In the genomic region with DNA sequence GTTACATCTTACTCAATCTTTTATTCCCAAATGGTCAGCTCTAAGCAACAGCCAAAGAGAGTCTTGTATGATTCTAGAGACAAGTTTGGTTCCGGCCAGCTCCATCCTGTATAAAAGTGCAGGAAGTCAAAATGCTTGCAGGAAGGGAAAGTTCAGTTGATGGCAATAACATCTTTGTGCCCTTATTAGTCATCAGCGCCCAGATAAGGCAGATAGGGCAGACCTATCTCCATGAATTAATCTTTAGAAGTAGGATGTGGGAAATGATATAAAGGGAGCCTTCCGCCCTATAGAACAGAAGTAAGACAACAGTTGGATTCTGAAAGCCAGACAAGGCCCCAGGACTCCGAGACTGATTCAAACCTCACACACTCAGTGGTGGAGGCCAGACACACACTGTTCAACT, we compare ENCODE assay signal across 19 cellular contexts. TPM values are rescaled to one million over a fixed set of nuclear protein-coding genes. Genes with fewer than 3 reads are reported as not detected.
DNase-seq lines count a peak whose midpoint lies in the region; ATAC-seq and TF ChIP-seq lines count a peak whose summit lies in the region.
"Had no signal": no experiment of that assay in that cellular context is flagged by ENCODE, and none has a peak within 500 bp of the region (broad histone marks: within the 10 kb centered on the region; RNA-seq: fewer than 3 reads in every experiment).

No MANE protein-coding gene starts in this region.

- H3K27me3 Mint-ChIP-seq in activated T-cell treated with anti-CD3 and anti-CD28 coated beads, Interleukin-2, amount 50 U/mL, for 72 hours (ENCODE audit: low read depth): no peaks in the 10 kb centered on the region
- H3K27me3 Mint-ChIP-seq in activated CD4-positive, alpha-beta memory T cell treated with anti-CD3 and anti-CD28 coated beads for 36 hours: no peaks in the 10 kb centered on the region
- H3K27me3 Mint-ChIP-seq: type B pancreatic cell had no signal

- peaks cover 28% of the 10 kb centered on the region for H3K4me1 Mint-ChIP-seq in activated T-cell treated with anti-CD3 and anti-CD28 coated beads, Interleukin-2, amount 50 U/mL, for 72 hours (ENCODE audit: low read depth)
- peaks cover 42% of the 10 kb centered on the region for H3K4me1 Mint-ChIP-seq in activated CD4-positive, alpha-beta memory T cell treated with anti-CD3 and anti-CD28 coated beads for 36 hours (ENCODE audit: low read depth)

- TF ChIP-seq CTCF in heart right ventricle (IDR thresholded peaks at IDR 0.05) (no peak), spleen (IDR thresholded peaks at IDR 0.05 in 8 of 11, conservative IDR thresholded peaks at IDR 0.05 in 3 of 11) (no peak)

- no peaks in the 10 kb centered on the region for H3K27me3 ChIP-seq in heart right ventricle
- H3K27me3 ChIP-seq in spleen (replicated peaks in 1 of 7): no peaks in the 10 kb centered on the region
- H3K27me3 ChIP-seq: sigmoid colon had no signal

- no peak overlapping the region for H3K4me3 ChIP-seq in heart right ventricle
- H3K4me3 ChIP-seq in spleen: no peak overlapping the region
- H3K4me3 ChIP-seq: sigmoid colon had no signal

- no peak for TF ChIP-seq POLR2A in spleen (IDR thresholded peaks at IDR 0.05)

- whole genome bisulfite sequencing in heart right ventricle, 2 donors: 47 to 61% methylated on average over 4 of the region's 4 CpGs
- 59 to 72% (median 66%) methylated on average over 4 of the region's 4 CpGs for WGBS in spleen, 5 donors

- POLR2A ChIA-PET in activated CD4-positive, alpha-beta memory T cell treated with anti-CD3 and anti-CD28 coated beads for 36 hours (lab: Charles Lee): no interaction called here

- H3K9me3 Mint-ChIP-seq in activated T-cell treated with anti-CD3 and anti-CD28 coated beads, Interleukin-2, amount 50 U/mL, for 72 hours: no peaks in the 10 kb centered on the region
- H3K9me3 Mint-ChIP-seq in activated CD4-positive, alpha-beta memory T cell treated with anti-CD3 and anti-CD28 coated beads for 36 hours: no peaks in the 10 kb centered on the region
- H3K9me3 Mint-ChIP-seq: activated naive CD4-positive, alpha-beta T cell treated with anti-CD3 and anti-CD28 coated beads, Interleukin-2, amount 50 U/mL, for 72 hours; neural crest cell; type B pancreatic cell had no signal

- H3K4me3 Mint-ChIP-seq in activated T-cell treated with anti-CD3 and anti-CD28 coated beads, Interleukin-2, amount 50 U/mL, for 72 hours: peak overlapping the region in 1 of 2 donors; percentile 54
- H3K4me3 Mint-ChIP-seq in activated CD4-positive, alpha-beta memory T cell treated with anti-CD3 and anti-CD28 coated beads for 36 hours: no peak overlapping the region
- H3K4me3 Mint-ChIP-seq: neural crest cell, type B pancreatic cell had no signal

- H3K9me3 ChIP-seq in heart right ventricle (no peaks in the 10 kb centered on the region), spleen (no peaks in the 10 kb centered on the region)
- H3K9me3 ChIP-seq: sigmoid colon had no signal

- CTCF ChIA-PET in activated CD4-positive, alpha-beta memory T cell treated with anti-CD3 and anti-CD28 coated beads for 36 hours (lab: Charles Lee): interaction anchor here (0.6 kb wide), 1 partner anchor 126 kb away, joined by 3 read pairs; no protein-coding TSS in a partner anchor

- H3K27ac Mint-ChIP-seq in activated T-cell treated with anti-CD3 and anti-CD28 coated beads, Interleukin-2, amount 50 U/mL, for 72 hours: peak overlapping the region; percentile 22
- peak overlapping the region; percentile 5 for H3K27ac Mint-ChIP-seq in activated CD4-positive, alpha-beta memory T cell treated with anti-CD3 and anti-CD28 coated beads for 36 hours
- H3K27ac Mint-ChIP-seq: activated naive CD4-positive, alpha-beta T cell treated with anti-CD3 and anti-CD28 coated beads, Interleukin-2, amount 50 U/mL, for 72 hours; type B pancreatic cell had no signal

- H3K36me3 ChIP-seq in heart right ventricle (peaks cover 0 to 61% (median 13%) of the 10 kb centered on the region in 9 donors), spleen (peaks cover 0 to 69% (median 23%) of the 10 kb centered on the region in 6 donors)

- intact Hi-C loops in activated CD4-positive, alpha-beta memory T cell treated with anti-CD3 and anti-CD28 coated beads for 36 hours (cut with micrococcal nuclease): no loop called here
- intact Hi-C loops in heart right ventricle (cut with DNase I) (no loop called here), spleen (cut with DNase I; ENCODE audit: low total_unique reads) (no loop called here)

- peak; percentile 15 to 42 for ATAC-seq in activated T-cell treated with anti-CD3 and anti-CD28 coated beads, Interleukin-2, amount 50 U/mL, for 72 hours (replicated peaks in 1 of 2)
- ATAC-seq in heart right ventricle: peak; percentile 16 to 85 (median 68)
- no peak for ATAC-seq in GM18511 (IDR thresholded peaks at IDR 0.05; ENCODE audit: unreplicated experiment)
- ATAC-seq: HCT116 had no signal

- H3K36me3 Mint-ChIP-seq in activated T-cell treated with anti-CD3 and anti-CD28 coated beads, Interleukin-2, amount 50 U/mL, for 72 hours (ENCODE audit: insufficient read depth in 2 of 2): peaks cover 4% of the 10 kb centered on the region in 2 donors
- peaks cover 11% of the 10 kb centered on the region for H3K36me3 Mint-ChIP-seq in activated CD4-positive, alpha-beta memory T cell treated with anti-CD3 and anti-CD28 coated beads for 36 hours

- peaks cover 5 to 81% (median 25%) of the 10 kb centered on the region in 9 donors for H3K4me1 ChIP-seq in heart right ventricle
- peaks cover 22 to 85% (median 60%) of the 10 kb centered on the region in 6 donors for H3K4me1 ChIP-seq in spleen

- DNase-seq in activated T-cell treated with anti-CD3 and anti-CD28 coated beads, Interleukin-2, amount 50 U/mL, for 72 hours: no peak
- no peak for DNase-seq in activated T-cell treated with anti-CD3 and anti-CD28 coated beads for 4 hours
- peak; percentile 20 for DNase-seq in activated CD4-positive, alpha-beta memory T cell treated with anti-CD3 and anti-CD28 coated beads for 36 hours
- DNase-seq in heart right ventricle: no peak
- DNase-seq in spleen: no peak
- no peak for DNase-seq in NCI-H2196 (lab: John Stamatoyannopoulos, UW; ENCODE audit: unreplicated experiment)
- DNase-seq in NCI-H1436 treated with DMSO at 0.1 percent for 48 hours (lab: John Stamatoyannopoulos, UW): no peak
- DNase-seq: caudate nucleus, COR-L47, foreskin melanocyte, mesendoderm, NCI-H748 treated with DMSO at 0.1 percent for 48 hours, sigmoid colon, SW 1271 had no signal

- peak overlapping the region in 9 of 10 donors; percentile 36 to 76 (median 51) for H3K27ac ChIP-seq in heart right ventricle
- H3K27ac ChIP-seq in spleen: peak overlapping the region in 7 of 8 donors; percentile 9 to 76 (median 26)

RNA-seq across cellular contexts. Expression of a gene that starts 6.4 kb away (rescaled TPM):
- total RNA-seq in activated T-cell treated with anti-CD3 and anti-CD28 coated beads, Interleukin-2, amount 50 U/mL, for 72 hours: 10 to 100 TPM; 26.0 to 40.8 TPM
- total RNA-seq in activated CD4-positive, alpha-beta memory T cell treated with anti-CD3 and anti-CD28 coated beads for 36 hours: 10 to 100 TPM; 21.2 to 23.1 TPM
- total RNA-seq in heart right ventricle (100 to 1,000 TPM in 7 of 10 donors, 10 to 100 TPM in 3; 89.1 to 204 (median 102) TPM), spleen (100 to 1,000 TPM in 6 of 7 donors, 10 to 100 TPM in 1; 99.4 to 154 (median 130) TPM)
- polyA plus RNA-seq in heart right ventricle (10 to 100 TPM; 20.4 to 41.4 TPM), spleen (10 to 100 TPM in 2 of 3 donors, 1 to 10 TPM in 1; 8.3 to 17.1 (median 13.8) TPM)
